In the genomic region with DNA sequence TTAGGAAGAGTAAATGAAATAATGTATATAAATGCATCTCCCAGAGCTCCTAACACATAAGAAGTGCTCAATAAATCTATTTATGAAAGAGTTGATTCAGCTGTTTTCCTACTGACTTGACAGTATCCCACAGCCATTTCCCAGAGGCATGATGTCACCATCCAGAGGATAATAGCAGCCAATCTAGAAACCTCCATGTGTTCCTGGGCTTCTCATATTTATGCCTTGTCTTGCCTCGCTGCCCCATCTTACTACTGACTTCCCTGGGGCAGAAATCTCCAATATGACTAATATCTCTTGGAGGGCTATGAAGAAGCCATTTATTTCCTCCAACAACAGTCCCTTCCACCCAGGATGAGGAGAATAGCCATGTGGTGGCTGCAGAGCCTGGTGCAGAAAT, we compare ENCODE assay signal across 17 cellular contexts.
A peak's percentile ranks its signal among the peaks of the same experiment; 100 is the strongest.
DNase-seq lines count a peak whose midpoint lies in the region; ATAC-seq, FAIRE-seq and TF ChIP-seq lines count a peak whose summit lies in the region.
"Had no signal": no experiment of that assay in that cellular context is flagged by ENCODE, and none has a peak within 500 bp of the region (broad histone marks: within the 10 kb centered on the region; RNA-seq: fewer than 3 reads in every experiment).

No MANE protein-coding gene starts in this region.

- H3K4me3 ChIP-seq in endothelial cell of umbilical vein (replicated peaks in 1 of 3; ENCODE audit: insufficient read depth in 1 of 3, low read depth in 1 of 3, low read length in 3 of 3) (no peak overlapping the region), osteoblast (ENCODE audit: insufficient read depth, low read length) (no peak overlapping the region)
- H3K4me3 ChIP-seq: right lobe of liver had no signal

- H3K9me3 Mint-ChIP-seq in progenitor cell of endocrine pancreas (ENCODE audit: low read depth) = no peaks in the 10 kb centered on the region
- H3K9me3 Mint-ChIP-seq: activated naive CD4-positive, alpha-beta T cell treated with anti-CD3 and anti-CD28 coated beads for 36 hours; T-helper 2 cell treated with Interferon-gamma antibody and Interleukin-4, amounts not matched to agents 5 μg/mL and 100 μg/mL, for 36 hours; type B pancreatic cell had no signal

- no TSS peak for BruUV-seq in endothelial cell of umbilical vein (replicated peaks; lab: Mats Ljungman, UMichigan)

- TF ChIP-seq CTCF in endothelial cell of umbilical vein (IDR thresholded peaks at IDR 0.05; ENCODE audit: extremely low read depth in 1 of 2, insufficient read depth in 1 of 2, low read depth in 1 of 2, low read length in 2 of 2) = no peak
- TF ChIP-seq CTCF in osteoblast (IDR thresholded peaks at IDR 0.05; ENCODE audit: extremely low read depth, low read depth, low read length) = no peak
- TF ChIP-seq CTCF in progenitor cell of endocrine pancreas (IDR thresholded peaks at IDR 0.05; ENCODE audit: unreplicated experiment) = no peak

- no peak for FAIRE-seq in RCC 7860 (lab: Jason Lieb, UNC)
- FAIRE-seq in endothelial cell of umbilical vein (lab: Jason Lieb, UNC) = peak; percentile 89

- H3K4me2 ChIP-seq in endothelial cell of umbilical vein (ENCODE audit: insufficient read depth, low read length) (peak overlapping the region; percentile 18), osteoblast (ENCODE audit: insufficient read depth, low read length) (peak overlapping the region; percentile 82)

- dilution Hi-C loops in endothelial cell of umbilical vein (cut with MboI; ENCODE audit: extremely low pct_ligation_motif_present, low sequenced_read_pairs) = no loop called here

- intact Hi-C loops in endothelial cell of umbilical vein (cut with micrococcal nuclease) = loop anchor here (2.0 to 5.0 kb wide), 2 partner anchors 18 to 225 kb away; no protein-coding TSS in a partner anchor

- no peaks in the 10 kb centered on the region for H3K27me3 ChIP-seq in endothelial cell of umbilical vein (ENCODE audit: control insufficient read depth in 2 of 2, insufficient read depth in 2 of 2, low read length in 2 of 2)
- no peaks in the 10 kb centered on the region for H3K27me3 ChIP-seq in osteoblast (ENCODE audit: insufficient read depth, low read length)
- H3K27me3 ChIP-seq: right lobe of liver had no signal

- CTCF ChIA-PET in endothelial cell of umbilical vein (lab: Charles Lee) = interaction anchor here (1.2 to 3.2 kb wide), 10 partner anchors 9 to 142 kb away, joined by 3 to 21 read pairs (median 8); partner anchors contain the start of gene NAV2

- H3K36me3 Mint-ChIP-seq in progenitor cell of endocrine pancreas (ENCODE audit: insufficient read depth) = no peaks in the 10 kb centered on the region
- H3K36me3 Mint-ChIP-seq: CD4-positive, CD25-positive, alpha-beta regulatory T cell; type B pancreatic cell had no signal

- H3K4me3 Mint-ChIP-seq in progenitor cell of endocrine pancreas (ENCODE audit: low read depth) = no peak overlapping the region
- H3K4me3 Mint-ChIP-seq: activated naive CD4-positive, alpha-beta T cell treated with anti-CD3 and anti-CD28 coated beads for 36 hours; CD4-positive, CD25-positive, alpha-beta regulatory T cell; T-helper 2 cell treated with Interferon-gamma antibody and Interleukin-4, amounts not matched to agents 5 μg/mL and 100 μg/mL, for 36 hours; type B pancreatic cell had no signal

- H3K36me3 ChIP-seq in endothelial cell of umbilical vein (ENCODE audit: control insufficient read depth in 2 of 2, extremely low read depth in 1 of 2, insufficient read depth in 2 of 2, low read length in 2 of 2) (no peaks in the 10 kb centered on the region), osteoblast (ENCODE audit: insufficient read depth, low read length) (no peaks in the 10 kb centered on the region)
- H3K36me3 ChIP-seq: right lobe of liver had no signal

- no peak overlapping the region for H2AFZ ChIP-seq in endothelial cell of umbilical vein (ENCODE audit: low read depth, low read length)
- no peak overlapping the region for H2AFZ ChIP-seq in osteoblast (ENCODE audit: low read length)

- no peak for TF ChIP-seq POLR2A in endothelial cell of umbilical vein (IDR thresholded peaks at IDR 0.05; ENCODE audit: low read depth, low read length)

- H3K9me3 ChIP-seq in endothelial cell of umbilical vein (replicated peaks; ENCODE audit: control insufficient read depth, insufficient read depth, low read length) (no peaks in the 10 kb centered on the region), osteoblast (ENCODE audit: low read depth, low read length) (no peaks in the 10 kb centered on the region)
- H3K9me3 ChIP-seq: right lobe of liver had no signal

- H3K4me1 ChIP-seq in endothelial cell of umbilical vein (ENCODE audit: control insufficient read depth, extremely low read depth, insufficient read depth, low read length) (peaks cover 34% of the 10 kb centered on the region), osteoblast (ENCODE audit: insufficient read depth, low read length) (peaks cover 26% of the 10 kb centered on the region)

- no peaks in the 10 kb centered on the region for H3K9me1 ChIP-seq in endothelial cell of umbilical vein (replicated peaks; ENCODE audit: control insufficient read depth, extremely low read depth, insufficient read depth, low read length)

- H3K27ac Mint-ChIP-seq in progenitor cell of endocrine pancreas = no peak overlapping the region
- H3K27ac Mint-ChIP-seq: activated naive CD4-positive, alpha-beta T cell treated with anti-CD3 and anti-CD28 coated beads for 36 hours; CD4-positive, CD25-positive, alpha-beta regulatory T cell; T-helper 2 cell treated with Interferon-gamma antibody and Interleukin-4, amounts not matched to agents 5 μg/mL and 100 μg/mL, for 36 hours; type B pancreatic cell had no signal

- H3K9ac ChIP-seq in endothelial cell of umbilical vein (replicated peaks; ENCODE audit: extremely low read depth, insufficient read depth, low read length) = peak overlapping the region; percentile 75

- H3K4me1 Mint-ChIP-seq in progenitor cell of endocrine pancreas (ENCODE audit: low read depth) = peaks cover 12% of the 10 kb centered on the region
- H3K4me1 Mint-ChIP-seq: CD4-positive, CD25-positive, alpha-beta regulatory T cell had no signal

- H3K27ac ChIP-seq in endothelial cell of umbilical vein (ENCODE audit: insufficient read depth, low read depth, low read length) (peak overlapping the region; percentile 95), osteoblast (ENCODE audit: low read depth, low read length) (peak overlapping the region; percentile 98)

- H3K79me2 ChIP-seq in endothelial cell of umbilical vein (ENCODE audit: control insufficient read depth, insufficient read depth, low read length) = no peaks in the 10 kb centered on the region
- H3K79me2 ChIP-seq in osteoblast (ENCODE audit: insufficient read depth, low read length) = no peaks in the 10 kb centered on the region

- DNase-seq in AG20443 (ENCODE audit: low spot score) (peak; percentile 76), RCC 7860 (ENCODE audit: low spot score) (peak; percentile 69), endothelial cell of umbilical vein (ENCODE audit: low read depth, low spot score) (peak; percentile 68), osteoblast (ENCODE audit: insufficient read length, low spot score, missing footprints) (peak; percentile 90), globus pallidus (ENCODE audit: low spot score) (no peak), progenitor cell of endocrine pancreas (ENCODE audit: low spot score, unreplicated experiment) (no peak), cortex of kidney (lab: John Stamatoyannopoulos, UW) (no peak)
- DNase-seq: activated CD8-positive, alpha-beta memory T cell treated with anti-CD3 and anti-CD28 coated beads for 24 hours; activated naive CD4-positive, alpha-beta T cell treated with anti-CD3 and anti-CD28 coated beads for 36 hours; CD4-positive, CD25-positive, alpha-beta regulatory T cell; KG1; NCI-H2107; right lobe of liver had no signal

- H4K20me1 ChIP-seq in endothelial cell of umbilical vein (replicated peaks; ENCODE audit: control insufficient read depth, extremely low read depth, insufficient read depth, low read length) (no peaks in the 10 kb centered on the region), osteoblast (ENCODE audit: insufficient read depth, low read length) (no peaks in the 10 kb centered on the region)

- no peak for ATAC-seq in HG03354 (IDR thresholded peaks at IDR 0.05; ENCODE audit: poor library complexity, severe bottlenecking, unreplicated experiment)
- ATAC-seq: HCT116 had no signal

- POLR2A ChIA-PET in endothelial cell of umbilical vein (lab: Charles Lee) = interaction anchor here (1.0 kb wide), 1 partner anchor 117 kb away, joined by 5 read pairs; no protein-coding TSS in a partner anchor

- H3K27me3 Mint-ChIP-seq in progenitor cell of endocrine pancreas = peaks cover 7% of the 10 kb centered on the region

TF ChIP-seq in endothelial cell of umbilical vein, 7 proteins besides CTCF, POLR2A, EP300 and RAD21:
- TF ChIP-seq JUN (IDR thresholded peaks at IDR 0.05; ENCODE audit: borderline replicate concordance, insufficient read depth, insufficient read length, low read depth) = peak; percentile 29
- peak; percentile 27 for TF ChIP-seq FOS (IDR thresholded peaks at IDR 0.05; ENCODE audit: borderline replicate concordance, insufficient read depth, low read length)
- TF ChIP-seq POLR2AphosphoS5 (IDR thresholded peaks at IDR 0.05; ENCODE audit: insufficient read depth, low read depth, low read length) = no peak
- TF ChIP-seq EZH2 (IDR thresholded peaks at IDR 0.05; ENCODE audit: borderline replicate concordance, low read depth, low read length, severe bottlenecking) = no peak
- no peak for TF ChIP-seq MAX (IDR thresholded peaks at IDR 0.05; ENCODE audit: insufficient read depth, insufficient read length)
- no peak for TF ChIP-seq GATA2 (IDR thresholded peaks at IDR 0.05; ENCODE audit: insufficient read depth, insufficient read length, low read depth, low read length)
- TF ChIP-seq MYC (IDR thresholded peaks at IDR 0.05; ENCODE audit: low read depth, low read length) = no peak

Comparison
In these comparisons a context has a peak if more than half of its experiments do, and no peak if none do; other contexts are left out.
1. DNase-seq: peak in AG20443 (single experiment), RCC 7860 (single experiment), endothelial cell of umbilical vein (single experiment) and osteoblast (single experiment); none in globus pallidus (single experiment), progenitor cell of endocrine pancreas (single experiment) and cortex of kidney (single experiment).